1 cellular context compared by ENCODE assay signal in the genomic region with DNA sequence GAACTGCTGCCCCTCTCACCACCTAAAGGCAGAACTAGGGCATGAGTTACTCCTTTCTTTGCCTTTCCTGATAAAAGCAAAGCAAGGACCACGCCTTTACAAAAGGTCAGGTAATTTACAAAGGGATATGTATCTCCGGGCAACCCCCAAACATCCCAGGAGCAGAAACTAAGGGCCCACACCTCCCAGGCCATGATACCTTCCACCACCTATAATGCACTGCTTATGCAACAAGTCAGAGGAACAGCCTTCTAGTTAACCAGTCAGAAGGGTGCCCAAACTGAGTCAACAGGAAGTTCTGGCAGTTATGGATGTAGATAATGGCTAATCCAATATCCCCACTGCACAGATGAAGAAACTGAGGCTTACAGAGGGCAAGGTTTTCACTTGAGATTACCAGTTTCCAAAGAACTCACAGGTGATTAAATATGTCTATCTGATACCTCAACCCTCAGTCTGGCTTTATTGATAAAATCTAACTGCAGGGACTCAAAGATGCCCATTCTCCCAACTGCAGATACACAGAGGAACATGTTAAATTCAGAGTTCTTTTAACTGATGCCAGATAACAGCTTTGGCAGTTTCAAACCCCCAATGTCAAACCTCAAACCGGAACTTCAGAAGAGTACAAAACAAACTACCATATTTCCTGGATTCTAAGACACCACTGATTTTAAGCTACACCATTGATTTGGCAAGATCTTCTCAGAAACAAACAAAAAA.
TF ChIP-seq lines count a peak whose summit lies in the region.

No MANE protein-coding gene starts in this region.

TF ChIP-seq in GM12878, 131 proteins besides CTCF, POLR2A, EP300 and RAD21:
- peak; percentile 67 for TF ChIP-seq ZNF217 (IDR thresholded peaks at IDR 0.05)
- TF ChIP-seq NFIC (IDR thresholded peaks at IDR 0.05; ENCODE audit: low read depth, low read length): 0 out of 2 replicates have a peak, but pooled peaks have one; percentile 21
- TF ChIP-seq SMAD1 (IDR thresholded peaks at IDR 0.05; ENCODE audit: low read depth, partially characterized antibody): no peak
- no peak for TF ChIP-seq RB1 (IDR thresholded peaks at IDR 0.05; ENCODE audit: borderline replicate concordance)
- 0 out of 2 replicates have a peak, but pooled peaks have one; percentile 7 for TF ChIP-seq POLR2AphosphoS5 (IDR thresholded peaks at IDR 0.05; ENCODE audit: low read length)
- no peak for TF ChIP-seq RBBP5 (conservative IDR thresholded peaks at IDR 0.05)
- TF ChIP-seq ETV6 (conservative IDR thresholded peaks at IDR 0.05 in 1 of 2, IDR thresholded peaks at IDR 0.05 in 1 of 2; ENCODE audit: borderline replicate concordance in 1 of 2, low read depth in 1 of 2): no peak
- no peak for TF ChIP-seq POU2F2 (IDR thresholded peaks at IDR 0.05; ENCODE audit: borderline replicate concordance, low read depth, low read length)
- no peak for TF ChIP-seq CBFB (IDR thresholded peaks at IDR 0.05; ENCODE audit: low read depth)
- TF ChIP-seq, protein P1, sequence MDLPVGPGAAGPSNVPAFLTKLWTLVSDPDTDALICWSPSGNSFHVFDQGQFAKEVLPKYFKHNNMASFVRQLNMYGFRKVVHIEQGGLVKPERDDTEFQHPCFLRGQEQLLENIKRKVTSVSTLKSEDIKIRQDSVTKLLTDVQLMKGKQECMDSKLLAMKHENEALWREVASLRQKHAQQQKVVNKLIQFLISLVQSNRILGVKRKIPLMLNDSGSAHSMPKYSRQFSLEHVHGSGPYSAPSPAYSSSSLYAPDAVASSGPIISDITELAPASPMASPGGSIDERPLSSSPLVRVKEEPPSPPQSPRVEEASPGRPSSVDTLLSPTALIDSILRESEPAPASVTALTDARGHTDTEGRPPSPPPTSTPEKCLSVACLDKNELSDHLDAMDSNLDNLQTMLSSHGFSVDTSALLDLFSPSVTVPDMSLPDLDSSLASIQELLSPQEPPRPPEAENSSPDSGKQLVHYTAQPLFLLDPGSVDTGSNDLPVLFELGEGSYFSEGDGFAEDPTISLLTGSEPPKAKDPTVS (IDR thresholded peaks at IDR 0.05; ENCODE audit: low read depth, low read length): no peak
- no peak for TF ChIP-seq KAT2A (conservative IDR thresholded peaks at IDR 0.05; ENCODE audit: control insufficient read depth, low read depth, low read length)
- TF ChIP-seq, protein P2, sequence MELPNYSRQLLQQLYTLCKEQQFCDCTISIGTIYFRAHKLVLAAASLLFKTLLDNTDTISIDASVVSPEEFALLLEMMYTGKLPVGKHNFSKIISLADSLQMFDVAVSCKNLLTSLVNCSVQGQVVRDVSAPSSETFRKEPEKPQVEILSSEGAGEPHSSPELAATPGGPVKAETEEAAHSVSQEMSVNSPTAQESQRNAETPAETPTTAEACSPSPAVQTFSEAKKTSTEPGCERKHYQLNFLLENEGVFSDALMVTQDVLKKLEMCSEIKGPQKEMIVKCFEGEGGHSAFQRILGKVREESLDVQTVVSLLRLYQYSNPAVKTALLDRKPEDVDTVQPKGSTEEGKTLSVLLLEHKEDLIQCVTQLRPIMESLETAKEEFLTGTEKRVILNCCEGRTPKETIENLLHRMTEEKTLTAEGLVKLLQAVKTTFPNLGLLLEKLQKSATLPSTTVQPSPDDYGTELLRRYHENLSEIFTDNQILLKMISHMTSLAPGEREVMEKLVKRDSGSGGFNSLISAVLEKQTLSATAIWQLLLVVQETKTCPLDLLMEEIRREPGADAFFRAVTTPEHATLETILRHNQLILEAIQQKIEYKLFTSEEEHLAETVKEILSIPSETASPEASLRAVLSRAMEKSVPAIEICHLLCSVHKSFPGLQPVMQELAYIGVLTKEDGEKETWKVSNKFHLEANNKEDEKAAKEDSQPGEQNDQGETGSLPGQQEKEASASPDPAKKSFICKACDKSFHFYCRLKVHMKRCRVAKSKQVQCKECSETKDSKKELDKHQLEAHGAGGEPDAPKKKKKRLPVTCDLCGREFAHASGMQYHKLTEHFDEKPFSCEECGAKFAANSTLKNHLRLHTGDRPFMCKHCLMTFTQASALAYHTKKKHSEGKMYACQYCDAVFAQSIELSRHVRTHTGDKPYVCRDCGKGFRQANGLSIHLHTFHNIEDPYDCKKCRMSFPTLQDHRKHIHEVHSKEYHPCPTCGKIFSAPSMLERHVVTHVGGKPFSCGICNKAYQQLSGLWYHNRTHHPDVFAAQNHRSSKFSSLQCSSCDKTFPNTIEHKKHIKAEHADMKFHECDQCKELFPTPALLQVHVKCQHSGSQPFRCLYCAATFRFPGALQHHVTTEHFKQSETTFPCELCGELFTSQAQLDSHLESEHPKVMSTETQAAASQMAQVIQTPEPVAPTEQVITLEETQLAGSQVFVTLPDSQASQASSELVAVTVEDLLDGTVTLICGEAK (IDR thresholded peaks at IDR 0.05; ENCODE audit: borderline replicate concordance): no peak; the same call in 1 of the 2 replicates
- TF ChIP-seq, protein P3, sequence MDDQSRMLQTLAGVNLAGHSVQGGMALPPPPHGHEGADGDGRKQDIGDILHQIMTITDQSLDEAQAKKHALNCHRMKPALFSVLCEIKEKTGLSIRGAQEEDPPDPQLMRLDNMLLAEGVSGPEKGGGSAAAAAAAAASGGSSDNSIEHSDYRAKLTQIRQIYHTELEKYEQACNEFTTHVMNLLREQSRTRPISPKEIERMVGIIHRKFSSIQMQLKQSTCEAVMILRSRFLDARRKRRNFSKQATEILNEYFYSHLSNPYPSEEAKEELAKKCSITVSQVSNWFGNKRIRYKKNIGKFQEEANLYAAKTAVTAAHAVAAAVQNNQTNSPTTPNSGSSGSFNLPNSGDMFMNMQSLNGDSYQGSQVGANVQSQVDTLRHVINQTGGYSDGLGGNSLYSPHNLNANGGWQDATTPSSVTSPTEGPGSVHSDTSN (IDR thresholded peaks at IDR 0.05; ENCODE audit: insufficient replicate concordance, low read depth, low read length): no peak
- TF ChIP-seq NFXL1 (IDR thresholded peaks at IDR 0.05; ENCODE audit: borderline replicate concordance): no peak
- no peak for TF ChIP-seq NRF1 (conservative IDR thresholded peaks at IDR 0.05; ENCODE audit: low read depth, low read length)
- TF ChIP-seq RUNX3 (IDR thresholded peaks at IDR 0.05; ENCODE audit: low read length): peak; percentile 83
- peak; percentile 83 for TF ChIP-seq SMARCA5 (IDR thresholded peaks at IDR 0.05)
- TF ChIP-seq, protein P4, sequence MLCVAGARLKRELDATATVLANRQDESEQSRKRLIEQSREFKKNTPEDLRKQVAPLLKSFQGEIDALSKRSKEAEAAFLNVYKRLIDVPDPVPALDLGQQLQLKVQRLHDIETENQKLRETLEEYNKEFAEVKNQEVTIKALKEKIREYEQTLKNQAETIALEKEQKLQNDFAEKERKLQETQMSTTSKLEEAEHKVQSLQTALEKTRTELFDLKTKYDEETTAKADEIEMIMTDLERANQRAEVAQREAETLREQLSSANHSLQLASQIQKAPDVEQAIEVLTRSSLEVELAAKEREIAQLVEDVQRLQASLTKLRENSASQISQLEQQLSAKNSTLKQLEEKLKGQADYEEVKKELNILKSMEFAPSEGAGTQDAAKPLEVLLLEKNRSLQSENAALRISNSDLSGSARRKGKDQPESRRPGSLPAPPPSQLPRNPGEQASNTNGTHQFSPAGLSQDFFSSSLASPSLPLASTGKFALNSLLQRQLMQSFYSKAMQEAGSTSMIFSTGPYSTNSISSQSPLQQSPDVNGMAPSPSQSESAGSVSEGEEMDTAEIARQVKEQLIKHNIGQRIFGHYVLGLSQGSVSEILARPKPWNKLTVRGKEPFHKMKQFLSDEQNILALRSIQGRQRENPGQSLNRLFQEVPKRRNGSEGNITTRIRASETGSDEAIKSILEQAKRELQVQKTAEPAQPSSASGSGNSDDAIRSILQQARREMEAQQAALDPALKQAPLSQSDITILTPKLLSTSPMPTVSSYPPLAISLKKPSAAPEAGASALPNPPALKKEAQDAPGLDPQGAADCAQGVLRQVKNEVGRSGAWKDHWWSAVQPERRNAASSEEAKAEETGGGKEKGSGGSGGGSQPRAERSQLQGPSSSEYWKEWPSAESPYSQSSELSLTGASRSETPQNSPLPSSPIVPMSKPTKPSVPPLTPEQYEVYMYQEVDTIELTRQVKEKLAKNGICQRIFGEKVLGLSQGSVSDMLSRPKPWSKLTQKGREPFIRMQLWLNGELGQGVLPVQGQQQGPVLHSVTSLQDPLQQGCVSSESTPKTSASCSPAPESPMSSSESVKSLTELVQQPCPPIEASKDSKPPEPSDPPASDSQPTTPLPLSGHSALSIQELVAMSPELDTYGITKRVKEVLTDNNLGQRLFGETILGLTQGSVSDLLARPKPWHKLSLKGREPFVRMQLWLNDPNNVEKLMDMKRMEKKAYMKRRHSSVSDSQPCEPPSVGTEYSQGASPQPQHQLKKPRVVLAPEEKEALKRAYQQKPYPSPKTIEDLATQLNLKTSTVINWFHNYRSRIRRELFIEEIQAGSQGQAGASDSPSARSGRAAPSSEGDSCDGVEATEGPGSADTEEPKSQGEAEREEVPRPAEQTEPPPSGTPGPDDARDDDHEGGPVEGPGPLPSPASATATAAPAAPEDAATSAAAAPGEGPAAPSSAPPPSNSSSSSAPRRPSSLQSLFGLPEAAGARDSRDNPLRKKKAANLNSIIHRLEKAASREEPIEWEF (IDR thresholded peaks at IDR 0.05; ENCODE audit: insufficient replicate concordance, low read depth, low read length): peak; percentile 46
- TF ChIP-seq, protein P5, sequence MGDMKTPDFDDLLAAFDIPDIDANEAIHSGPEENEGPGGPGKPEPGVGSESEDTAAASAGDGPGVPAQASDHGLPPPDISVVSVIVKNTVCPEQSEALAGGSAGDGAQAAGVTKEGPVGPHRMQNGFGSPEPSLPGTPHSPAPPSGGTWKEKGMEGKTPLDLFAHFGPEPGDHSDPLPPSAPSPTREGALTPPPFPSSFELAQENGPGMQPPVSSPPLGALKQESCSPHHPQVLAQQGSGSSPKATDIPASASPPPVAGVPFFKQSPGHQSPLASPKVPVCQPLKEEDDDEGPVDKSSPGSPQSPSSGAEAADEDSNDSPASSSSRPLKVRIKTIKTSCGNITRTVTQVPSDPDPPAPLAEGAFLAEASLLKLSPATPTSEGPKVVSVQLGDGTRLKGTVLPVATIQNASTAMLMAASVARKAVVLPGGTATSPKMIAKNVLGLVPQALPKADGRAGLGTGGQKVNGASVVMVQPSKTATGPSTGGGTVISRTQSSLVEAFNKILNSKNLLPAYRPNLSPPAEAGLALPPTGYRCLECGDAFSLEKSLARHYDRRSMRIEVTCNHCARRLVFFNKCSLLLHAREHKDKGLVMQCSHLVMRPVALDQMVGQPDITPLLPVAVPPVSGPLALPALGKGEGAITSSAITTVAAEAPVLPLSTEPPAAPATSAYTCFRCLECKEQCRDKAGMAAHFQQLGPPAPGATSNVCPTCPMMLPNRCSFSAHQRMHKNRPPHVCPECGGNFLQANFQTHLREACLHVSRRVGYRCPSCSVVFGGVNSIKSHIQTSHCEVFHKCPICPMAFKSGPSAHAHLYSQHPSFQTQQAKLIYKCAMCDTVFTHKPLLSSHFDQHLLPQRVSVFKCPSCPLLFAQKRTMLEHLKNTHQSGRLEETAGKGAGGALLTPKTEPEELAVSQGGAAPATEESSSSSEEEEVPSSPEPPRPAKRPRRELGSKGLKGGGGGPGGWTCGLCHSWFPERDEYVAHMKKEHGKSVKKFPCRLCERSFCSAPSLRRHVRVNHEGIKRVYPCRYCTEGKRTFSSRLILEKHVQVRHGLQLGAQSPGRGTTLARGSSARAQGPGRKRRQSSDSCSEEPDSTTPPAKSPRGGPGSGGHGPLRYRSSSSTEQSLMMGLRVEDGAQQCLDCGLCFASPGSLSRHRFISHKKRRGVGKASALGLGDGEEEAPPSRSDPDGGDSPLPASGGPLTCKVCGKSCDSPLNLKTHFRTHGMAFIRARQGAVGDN (IDR thresholded peaks at IDR 0.05): 0 out of 2 replicates have a peak, but pooled peaks have one; percentile 49
- TF ChIP-seq, protein P6, sequence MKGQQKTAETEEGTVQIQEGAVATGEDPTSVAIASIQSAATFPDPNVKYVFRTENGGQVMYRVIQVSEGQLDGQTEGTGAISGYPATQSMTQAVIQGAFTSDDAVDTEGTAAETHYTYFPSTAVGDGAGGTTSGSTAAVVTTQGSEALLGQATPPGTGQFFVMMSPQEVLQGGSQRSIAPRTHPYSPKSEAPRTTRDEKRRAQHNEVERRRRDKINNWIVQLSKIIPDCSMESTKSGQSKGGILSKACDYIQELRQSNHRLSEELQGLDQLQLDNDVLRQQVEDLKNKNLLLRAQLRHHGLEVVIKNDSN (IDR thresholded peaks at IDR 0.05; ENCODE audit: borderline replicate concordance, extremely low read length, insufficient read depth, low read depth, low read length): no peak
